Comparison of ENCODE assay signal across 18 cellular contexts in genomic region chr14:104772707-104773504, GRCh38. TPM values are rescaled to one million over a fixed set of nuclear protein-coding genes. Genes with fewer than 3 reads are reported as not detected.
DNase-seq lines count a peak whose midpoint lies in the region; ATAC-seq, FAIRE-seq and TF ChIP-seq lines count a peak whose summit lies in the region.
"Had no signal": no experiment of that assay in that cellular context is flagged by ENCODE, and none has a peak within 500 bp of the region (broad histone marks: within the 10 kb centered on the region; RNA-seq: fewer than 3 reads in every experiment).

No MANE protein-coding gene starts in this region.

- in situ Hi-C loops in HepG2 (cut with HindIII; ENCODE audit: extremely low pct_ligation_motif_present, low pct_unique_long_range_greater_than_20kb): no loop called here

- no peak overlapping the region for H2AFZ ChIP-seq in HepG2 (ENCODE audit: low read length)
- no peak overlapping the region for H2AFZ ChIP-seq in astrocyte (ENCODE audit: low read depth, low read length)

- no TSS peak for BruUV-seq in HepG2 (replicated peaks; lab: Mats Ljungman, UMichigan)

- H3K27ac ChIP-seq in HepG2 (ENCODE audit: extremely low read length, insufficient read depth, low read length): no peak overlapping the region
- no peak overlapping the region for H3K27ac ChIP-seq in right lobe of liver
- no peak overlapping the region for H3K27ac ChIP-seq in astrocyte (ENCODE audit: low read depth, low read length)

- CTCF ChIA-PET in HepG2 (lab: Yijun Ruan, JAX; ENCODE audit: low intra/inter-chr PET ratio, low total read pairs): no interaction called here

- H3K4me3 ChIP-seq in HepG2 (replicated peaks in 1 of 3; ENCODE audit: insufficient read depth in 1 of 3, low read depth in 2 of 3, low read length in 3 of 3) (no peak overlapping the region), right lobe of liver (no peak overlapping the region), astrocyte (ENCODE audit: insufficient read depth, low read depth, low read length) (no peak overlapping the region)
- H3K4me3 ChIP-seq: K562 had no signal

- intact Hi-C loops in HepG2 (cut with micrococcal nuclease; ENCODE audit: unreplicated experiment) (no loop called here), right lobe of liver (cut with DNase I) (loop anchor here in 1 of 2 donors (5.0 kb wide), 1 partner anchor 49 kb away; no protein-coding TSS in a partner anchor)

- ATAC-seq in HepG2 (no peak), right lobe of liver (no peak), GM21381 (IDR thresholded peaks at IDR 0.05; ENCODE audit: unreplicated experiment) (no peak)
- ATAC-seq in stimulated activated naive B cell treated with anti-CD40 and anti-IgM and Interleukin-4, amounts not matched to agents 10 μg/mL and 1 μg/mL and 100 μg/mL, for 72 hours (replicated peaks): no peak
- ATAC-seq: HCT116, K562 had no signal

- TF ChIP-seq RAD21 in HepG2 (CRISPR knock-in tag; IDR thresholded peaks at IDR 0.05): no peak

- H3K4me2 ChIP-seq in HepG2 (ENCODE audit: low read depth, low read length) (no peak overlapping the region), astrocyte (ENCODE audit: low read length) (no peak overlapping the region)

- no peak for TF ChIP-seq EP300 in HepG2 (IDR thresholded peaks at IDR 0.05; ENCODE audit: low read depth in 2 of 2, low read length in 2 of 2)
- no peak for TF ChIP-seq EP300 in HepG2 (CRISPR knock-in tag; IDR thresholded peaks at IDR 0.05; ENCODE audit: borderline replicate concordance)

- H3K9me3 ChIP-seq in HepG2 (ENCODE audit: low read length) (peaks cover 8% of the 10 kb centered on the region), right lobe of liver (no peaks in the 10 kb centered on the region), astrocyte (ENCODE audit: insufficient read depth, low read depth, low read length) (no peaks in the 10 kb centered on the region)
- H3K9me3 ChIP-seq: BE2C, Caco-2 had no signal

- FAIRE-seq in HepG2 (lab: Jason Lieb, UNC) (no peak), astrocyte (lab: Jason Lieb, UNC) (no peak)
- FAIRE-seq: D721Med, GM12892, GM18507, K562 had no signal

- DNase-seq in HepG2 (ENCODE audit: low spot score) (no peak), right lobe of liver (no peak), astrocyte (ENCODE audit: low read depth) (no peak), T1000 (lab: John Stamatoyannopoulos, UW) (no peak), NCI-H1436 (lab: John Stamatoyannopoulos, UW) (no peak)
- no peak for DNase-seq in stimulated activated naive B cell treated with anti-CD40 and anti-IgM and Interleukin-4, amounts not matched to agents 10 μg/mL and 1 μg/mL and 100 μg/mL, for 72 hours
- DNase-seq: BE2C; C1 segment of cervical spinal cord; CD4-positive, alpha-beta T cell; GDM1; GOT3 had no signal

- H3K27ac Mint-ChIP-seq in astrocyte (ENCODE audit: unreplicated experiment): no peak overlapping the region
- H3K27ac Mint-ChIP-seq in stimulated activated naive B cell treated with anti-CD40 and anti-IgM and Interleukin-4, amounts not matched to agents 10 μg/mL and 1 μg/mL and 100 μg/mL, for 72 hours: peak overlapping the region; percentile 20
- H3K27ac Mint-ChIP-seq: CD4-positive, alpha-beta T cell had no signal

- TF ChIP-seq CTCF in HepG2 (CRISPR knock-in tag; IDR thresholded peaks at IDR 0.05) (no peak), right lobe of liver (IDR thresholded peaks at IDR 0.05) (no peak), astrocyte (IDR thresholded peaks at IDR 0.05; ENCODE audit: insufficient read depth, low read depth, low read length) (no peak)

- TF ChIP-seq POLR2A in HepG2 (IDR thresholded peaks at IDR 0.05; ENCODE audit: insufficient read depth in 1 of 2, low read depth in 2 of 2, low read length in 2 of 2): peak in 1 of 2 experiments; percentile 33; a peak in 1 of 4 replicates
- TF ChIP-seq POLR2A in right lobe of liver (IDR thresholded peaks at IDR 0.05): no peak

- peaks cover 21% of the 10 kb centered on the region for H3K36me3 Mint-ChIP-seq in astrocyte (ENCODE audit: low read depth, unreplicated experiment)
- H3K36me3 Mint-ChIP-seq in stimulated activated naive B cell treated with anti-CD40 and anti-IgM and Interleukin-4, amounts not matched to agents 10 μg/mL and 1 μg/mL and 100 μg/mL, for 72 hours: peaks cover 50 to 58% of the 10 kb centered on the region in 2 donors

- POLR2A ChIA-PET in HepG2 (lab: Yijun Ruan, JAX): no interaction called here

- H3K79me2 ChIP-seq in HepG2 (ENCODE audit: insufficient read depth, low read length) (peaks cover 4% of the 10 kb centered on the region), astrocyte (ENCODE audit: insufficient read depth, low read length) (peaks cover 5% of the 10 kb centered on the region)

- H3K36me3 ChIP-seq in HepG2 (replicated peaks in 1 of 2; ENCODE audit: control insufficient read depth in 1 of 2, insufficient read depth in 2 of 2, low read length in 2 of 2): peaks cover 22 to 35% of the 10 kb centered on the region in 2 experiments; a peak in 4 of 5 replicates
- H3K36me3 ChIP-seq in right lobe of liver: peaks cover 0 to 25% (median 11%) of the 10 kb centered on the region in 4 donors
- peaks cover 4% of the 10 kb centered on the region for H3K36me3 ChIP-seq in astrocyte (ENCODE audit: insufficient read depth, low read length)

- H3K27me3 ChIP-seq in HepG2 (ENCODE audit: control insufficient read depth in 1 of 2, insufficient read depth in 2 of 2, low read length in 2 of 2) (no peaks in the 10 kb centered on the region; a peak in 1 of 5 replicates), right lobe of liver (no peaks in the 10 kb centered on the region), astrocyte (ENCODE audit: insufficient read depth, low read length) (no peaks in the 10 kb centered on the region)
- H3K27me3 ChIP-seq: BE2C had no signal

- WGBS in HepG2 (ENCODE audit: low lambda C conversion rate): 97% methylated on average over 19 of the region's 38 CpGs
- 79% methylated on average over 9 of the region's 38 CpGs for WGBS in right lobe of liver (ENCODE audit: insufficient coverage, low coverage, low lambda C conversion rate, missing lambda C conversion rate)

- peak overlapping the region; percentile 34 for H3K4me3 Mint-ChIP-seq in astrocyte (ENCODE audit: unreplicated experiment)
- H3K4me3 Mint-ChIP-seq in stimulated activated naive B cell treated with anti-CD40 and anti-IgM and Interleukin-4, amounts not matched to agents 10 μg/mL and 1 μg/mL and 100 μg/mL, for 72 hours: no peak overlapping the region
- H3K4me3 Mint-ChIP-seq: CD4-positive, alpha-beta T cell had no signal

- no peaks in the 10 kb centered on the region for H3K9me3 Mint-ChIP-seq in astrocyte (ENCODE audit: unreplicated experiment)
- peaks cover 3 to 4% of the 10 kb centered on the region in 2 donors for H3K9me3 Mint-ChIP-seq in stimulated activated naive B cell treated with anti-CD40 and anti-IgM and Interleukin-4, amounts not matched to agents 10 μg/mL and 1 μg/mL and 100 μg/mL, for 72 hours
- H3K9me3 Mint-ChIP-seq: CD4-positive, alpha-beta T cell had no signal

- H4K20me1 ChIP-seq in HepG2 (ENCODE audit: insufficient read depth, low read length): 0 out of 2 replicates have a peak, but pooled peaks cover 3% of the 10 kb centered on the region
- H4K20me1 ChIP-seq in astrocyte (ENCODE audit: insufficient read depth, low read length): peaks cover 41% of the 10 kb centered on the region

- peaks cover 3% of the 10 kb centered on the region for H3K4me1 Mint-ChIP-seq in astrocyte (ENCODE audit: low read depth, unreplicated experiment)
- peaks cover 12 to 17% of the 10 kb centered on the region in 2 donors for H3K4me1 Mint-ChIP-seq in stimulated activated naive B cell treated with anti-CD40 and anti-IgM and Interleukin-4, amounts not matched to agents 10 μg/mL and 1 μg/mL and 100 μg/mL, for 72 hours

- H3K9ac ChIP-seq in HepG2 (ENCODE audit: insufficient read depth, low read depth, low read length) (no peak overlapping the region), astrocyte (ENCODE audit: low read length) (no peak overlapping the region)

- H3K27me3 Mint-ChIP-seq in astrocyte (ENCODE audit: low read depth, unreplicated experiment): no peaks in the 10 kb centered on the region
- H3K27me3 Mint-ChIP-seq in stimulated activated naive B cell treated with anti-CD40 and anti-IgM and Interleukin-4, amounts not matched to agents 10 μg/mL and 1 μg/mL and 100 μg/mL, for 72 hours: no peaks in the 10 kb centered on the region
- H3K27me3 Mint-ChIP-seq: CD4-positive, alpha-beta T cell had no signal

- H3K4me1 ChIP-seq in HepG2 (ENCODE audit: insufficient read depth, low read length) (peaks cover 19% of the 10 kb centered on the region), right lobe of liver (peaks cover 0 to 12% (median 5%) of the 10 kb centered on the region in 4 donors), astrocyte (ENCODE audit: insufficient read depth, low read length) (peaks cover 3% of the 10 kb centered on the region)

RNA-seq across cellular contexts. Expression of gene SIVA1, which starts 20.0 kb away (rescaled TPM):
- 153 and 186 TPM in 2 replicates for total RNA-seq in HepG2 (2016; rRNA removed; fragmentation: Illumina TruSeq; extraction: Trizol)
- 171 and 229 TPM in 2 replicates for total RNA-seq in HepG2 (2016; cell fraction: cytosol; rRNA removed; fragmentation: Illumina TruSeq; extraction: Trizol; ENCODE audit: low read depth)
- 166 and 191 TPM in 2 replicates for total RNA-seq in HepG2 (2016; cell fraction: insoluble cytoplasmic fraction; rRNA removed; fragmentation: Illumina TruSeq; extraction: Trizol)
- total RNA-seq in HepG2 (2016; cell fraction: membrane; rRNA removed; fragmentation: Illumina TruSeq; extraction: Trizol): 186 and 219 TPM in 2 replicates
- total RNA-seq in HepG2 (2016; cell fraction: nucleus; rRNA removed; fragmentation: Illumina TruSeq; extraction: Trizol): 86.2 and 101 TPM in 2 replicates
- polyA plus RNA-seq in HepG2 (2011; rRNA removed): 123 and 142 TPM in 2 replicates
- polyA plus RNA-seq in HepG2 (2011; cell fraction: cytosol; rRNA removed): 108 and 239 TPM in 2 replicates
- 125 and 162 TPM in 2 replicates for polyA plus RNA-seq in HepG2 (2011; cell fraction: nucleus; rRNA removed)
- 61.3 and 68.1 TPM in 2 replicates for polyA plus RNA-seq in HepG2 (2012)
- 162 and 202 TPM in 2 replicates for polyA plus RNA-seq in HepG2 (2016; cell fraction: cytosol; fragmentation: Illumina TruSeq; extraction: Trizol; ENCODE audit: low read depth)
- polyA plus RNA-seq in HepG2 (2016; cell fraction: insoluble cytoplasmic fraction; fragmentation: Illumina TruSeq; extraction: Trizol; ENCODE audit: low read depth): 128 and 130 TPM in 2 replicates
- polyA plus RNA-seq in HepG2 (2016; cell fraction: membrane; fragmentation: Illumina TruSeq; extraction: Trizol; ENCODE audit: low read depth): 134 and 168 TPM in 2 replicates
- 129 and 133 TPM in 2 replicates for polyA plus RNA-seq in HepG2 (2016; cell fraction: nucleus; fragmentation: Illumina TruSeq; extraction: Trizol; ENCODE audit: insufficient read depth, low read depth)
- 49.5 and 64.5 TPM in 2 replicates for polyA minus RNA-seq in HepG2 (2011; rRNA and poly(A)+ RNA removed; ENCODE audit: low replicate concordance)
- 22.7 and 31.5 TPM in 2 replicates for polyA minus RNA-seq in HepG2 (2011; cell fraction: cytosol; rRNA and poly(A)+ RNA removed)
- polyA minus RNA-seq in HepG2 (2011; cell fraction: nucleus; rRNA and poly(A)+ RNA removed): 17.3 and 18.4 TPM in 2 replicates
- 100 to 1,000 TPM in 2 of 6 experiments, 10 to 100 TPM in 4; 38.1 to 252 (median 50.6) TPM for total RNA-seq in right lobe of liver
- total RNA-seq in astrocyte: 46.4 and 51.0 TPM in 2 replicates

RNA-seq across cellular contexts. Expression of gene AKT1, which starts 22.6 kb away (rescaled TPM):
- total RNA-seq in HepG2 (2016; rRNA removed; fragmentation: Illumina TruSeq; extraction: Trizol) (85.7 and 96.2 TPM in 2 replicates), right lobe of liver (10 to 100 TPM; 66.7 to 92.1 (median 83.9) TPM), astrocyte (148 and 155 TPM in 2 replicates)
- total RNA-seq in HepG2 (2016; cell fraction: cytosol; rRNA removed; fragmentation: Illumina TruSeq; extraction: Trizol; ENCODE audit: low read depth): 66.8 and 84.2 TPM in 2 replicates
- 76.8 and 97.9 TPM in 2 replicates for total RNA-seq in HepG2 (2016; cell fraction: insoluble cytoplasmic fraction; rRNA removed; fragmentation: Illumina TruSeq; extraction: Trizol)
- total RNA-seq in HepG2 (2016; cell fraction: membrane; rRNA removed; fragmentation: Illumina TruSeq; extraction: Trizol): 171 and 190 TPM in 2 replicates
- 48.2 and 57.1 TPM in 2 replicates for total RNA-seq in HepG2 (2016; cell fraction: nucleus; rRNA removed; fragmentation: Illumina TruSeq; extraction: Trizol)
- polyA plus RNA-seq in HepG2 (2011; rRNA removed): 116 and 135 TPM in 2 replicates
- polyA plus RNA-seq in HepG2 (2011; cell fraction: cytosol; rRNA removed): 114 and 136 TPM in 2 replicates
- 362 and 435 TPM in 2 replicates for polyA plus RNA-seq in HepG2 (2011; cell fraction: nucleus; rRNA removed)
- polyA plus RNA-seq in HepG2 (2012): 58.6 and 80.7 TPM in 2 replicates
- polyA plus RNA-seq in HepG2 (2016; cell fraction: cytosol; fragmentation: Illumina TruSeq; extraction: Trizol; ENCODE audit: low read depth): 81.6 and 107 TPM in 2 replicates
- 105 and 119 TPM in 2 replicates for polyA plus RNA-seq in HepG2 (2016; cell fraction: insoluble cytoplasmic fraction; fragmentation: Illumina TruSeq; extraction: Trizol; ENCODE audit: low read depth)
- polyA plus RNA-seq in HepG2 (2016; cell fraction: membrane; fragmentation: Illumina TruSeq; extraction: Trizol; ENCODE audit: low read depth): 182 and 194 TPM in 2 replicates
- polyA plus RNA-seq in HepG2 (2016; cell fraction: nucleus; fragmentation: Illumina TruSeq; extraction: Trizol; ENCODE audit: insufficient read depth, low read depth): 146 and 159 TPM in 2 replicates
- 159 and 183 TPM in 2 replicates for polyA minus RNA-seq in HepG2 (2011; rRNA and poly(A)+ RNA removed; ENCODE audit: low replicate concordance)
- 76.1 and 78.3 TPM in 2 replicates for polyA minus RNA-seq in HepG2 (2011; cell fraction: cytosol; rRNA and poly(A)+ RNA removed)
- polyA minus RNA-seq in HepG2 (2011; cell fraction: nucleus; rRNA and poly(A)+ RNA removed): 46.7 and 48.0 TPM in 2 replicates

RNA-seq across cellular contexts. Expression of gene ZBTB42, which starts 28.0 kb away (rescaled TPM):
- total RNA-seq in HepG2 (2016; rRNA removed; fragmentation: Illumina TruSeq; extraction: Trizol) (3.2 and 4.2 TPM in 2 replicates), right lobe of liver (10 to 100 TPM in 2 of 6 experiments, 1 to 10 TPM in 4; 2.2 to 13.7 (median 3.6) TPM), astrocyte (6.6 and 6.9 TPM in 2 replicates)
- total RNA-seq in HepG2 (2016; cell fraction: cytosol; rRNA removed; fragmentation: Illumina TruSeq; extraction: Trizol; ENCODE audit: low read depth): 1.2 and 1.6 TPM in 2 replicates
- total RNA-seq in HepG2 (2016; cell fraction: insoluble cytoplasmic fraction; rRNA removed; fragmentation: Illumina TruSeq; extraction: Trizol): 2.4 and 3.9 TPM in 2 replicates
- total RNA-seq in HepG2 (2016; cell fraction: membrane; rRNA removed; fragmentation: Illumina TruSeq; extraction: Trizol): 4.3 and 4.4 TPM in 2 replicates
- 3.6 and 4.2 TPM in 2 replicates for total RNA-seq in HepG2 (2016; cell fraction: nucleus; rRNA removed; fragmentation: Illumina TruSeq; extraction: Trizol)
- polyA plus RNA-seq in HepG2 (2011; rRNA removed): 2.8 and 4.0 TPM in 2 replicates
- polyA plus RNA-seq in HepG2 (2011; cell fraction: cytosol; rRNA removed): 3.7 and 4.3 TPM in 2 replicates
- 7.2 and 7.5 TPM in 2 replicates for polyA plus RNA-seq in HepG2 (2011; cell fraction: nucleus; rRNA removed)
- polyA plus RNA-seq in HepG2 (2012): 3.6 and 4.3 TPM in 2 replicates
- 1.0 and 1.1 TPM in 2 replicates for polyA plus RNA-seq in HepG2 (2016; cell fraction: cytosol; fragmentation: Illumina TruSeq; extraction: Trizol; ENCODE audit: low read depth)
- 2.3 and 2.7 TPM in 2 replicates for polyA plus RNA-seq in HepG2 (2016; cell fraction: insoluble cytoplasmic fraction; fragmentation: Illumina TruSeq; extraction: Trizol; ENCODE audit: low read depth)
- 3.4 and 3.5 TPM in 2 replicates for polyA plus RNA-seq in HepG2 (2016; cell fraction: membrane; fragmentation: Illumina TruSeq; extraction: Trizol; ENCODE audit: low read depth)
- 2.8 and 3.1 TPM in 2 replicates for polyA plus RNA-seq in HepG2 (2016; cell fraction: nucleus; fragmentation: Illumina TruSeq; extraction: Trizol; ENCODE audit: insufficient read depth, low read depth)
- polyA minus RNA-seq in HepG2 (2011; rRNA and poly(A)+ RNA removed; ENCODE audit: low replicate concordance): 6.6 and 17.0 TPM in 2 replicates
- 6.2 and 8.1 TPM in 2 replicates for polyA minus RNA-seq in HepG2 (2011; cell fraction: cytosol; rRNA and poly(A)+ RNA removed)
- 8.2 TPM in 2 replicates for polyA minus RNA-seq in HepG2 (2011; cell fraction: nucleus; rRNA and poly(A)+ RNA removed)

RNA-seq across cellular contexts. Expression of gene ADSS1, which starts 48.9 kb away (rescaled TPM):
- 0.98 and 1.0 TPM in 2 replicates for total RNA-seq in HepG2 (2016; rRNA removed; fragmentation: Illumina TruSeq; extraction: Trizol)
- total RNA-seq in HepG2 (2016; cell fraction: cytosol; rRNA removed; fragmentation: Illumina TruSeq; extraction: Trizol; ENCODE audit: low read depth): 0.81 and 1.1 TPM in 2 replicates
- 0.56 and 1.3 TPM in 2 replicates for total RNA-seq in HepG2 (2016; cell fraction: insoluble cytoplasmic fraction; rRNA removed; fragmentation: Illumina TruSeq; extraction: Trizol)
- 1.6 and 1.9 TPM in 2 replicates for total RNA-seq in HepG2 (2016; cell fraction: membrane; rRNA removed; fragmentation: Illumina TruSeq; extraction: Trizol)
- 1.3 and 1.5 TPM in 2 replicates for total RNA-seq in HepG2 (2016; cell fraction: nucleus; rRNA removed; fragmentation: Illumina TruSeq; extraction: Trizol)
- polyA plus RNA-seq in HepG2 (2011; rRNA removed): 36.7 and 45.2 TPM in 2 replicates
- 20.7 and 22.4 TPM in 2 replicates for polyA plus RNA-seq in HepG2 (2011; cell fraction: cytosol; rRNA removed)
- polyA plus RNA-seq in HepG2 (2011; cell fraction: nucleus; rRNA removed): 219 and 230 TPM in 2 replicates
- 37.3 and 46.9 TPM in 2 replicates for polyA plus RNA-seq in HepG2 (2012)
- 0.70 and 1.5 TPM in 2 replicates for polyA plus RNA-seq in HepG2 (2016; cell fraction: cytosol; fragmentation: Illumina TruSeq; extraction: Trizol; ENCODE audit: low read depth)
- 1.3 and 2.2 TPM in 2 replicates for polyA plus RNA-seq in HepG2 (2016; cell fraction: insoluble cytoplasmic fraction; fragmentation: Illumina TruSeq; extraction: Trizol; ENCODE audit: low read depth)
- 1.5 and 2.0 TPM in 2 replicates for polyA plus RNA-seq in HepG2 (2016; cell fraction: membrane; fragmentation: Illumina TruSeq; extraction: Trizol; ENCODE audit: low read depth)
- 3.7 and 4.4 TPM in 2 replicates for polyA plus RNA-seq in HepG2 (2016; cell fraction: nucleus; fragmentation: Illumina TruSeq; extraction: Trizol; ENCODE audit: insufficient read depth, low read depth)
- polyA minus RNA-seq in HepG2 (2011; rRNA and poly(A)+ RNA removed; ENCODE audit: low replicate concordance): 12.3 and 14.1 TPM in 2 replicates
- 6.8 and 7.6 TPM in 2 replicates for polyA minus RNA-seq in HepG2 (2011; cell fraction: cytosol; rRNA and poly(A)+ RNA removed)
- 30.6 and 31.2 TPM in 2 replicates for polyA minus RNA-seq in HepG2 (2011; cell fraction: nucleus; rRNA and poly(A)+ RNA removed)
- total RNA-seq in right lobe of liver: 10 to 100 TPM in 5 of 6 experiments, 1 to 10 TPM in 1; 8.1 to 50.5 (median 36.8) TPM
- total RNA-seq in astrocyte: 4.4 and 5.8 TPM in 2 replicates
